In the genomic region with DNA sequence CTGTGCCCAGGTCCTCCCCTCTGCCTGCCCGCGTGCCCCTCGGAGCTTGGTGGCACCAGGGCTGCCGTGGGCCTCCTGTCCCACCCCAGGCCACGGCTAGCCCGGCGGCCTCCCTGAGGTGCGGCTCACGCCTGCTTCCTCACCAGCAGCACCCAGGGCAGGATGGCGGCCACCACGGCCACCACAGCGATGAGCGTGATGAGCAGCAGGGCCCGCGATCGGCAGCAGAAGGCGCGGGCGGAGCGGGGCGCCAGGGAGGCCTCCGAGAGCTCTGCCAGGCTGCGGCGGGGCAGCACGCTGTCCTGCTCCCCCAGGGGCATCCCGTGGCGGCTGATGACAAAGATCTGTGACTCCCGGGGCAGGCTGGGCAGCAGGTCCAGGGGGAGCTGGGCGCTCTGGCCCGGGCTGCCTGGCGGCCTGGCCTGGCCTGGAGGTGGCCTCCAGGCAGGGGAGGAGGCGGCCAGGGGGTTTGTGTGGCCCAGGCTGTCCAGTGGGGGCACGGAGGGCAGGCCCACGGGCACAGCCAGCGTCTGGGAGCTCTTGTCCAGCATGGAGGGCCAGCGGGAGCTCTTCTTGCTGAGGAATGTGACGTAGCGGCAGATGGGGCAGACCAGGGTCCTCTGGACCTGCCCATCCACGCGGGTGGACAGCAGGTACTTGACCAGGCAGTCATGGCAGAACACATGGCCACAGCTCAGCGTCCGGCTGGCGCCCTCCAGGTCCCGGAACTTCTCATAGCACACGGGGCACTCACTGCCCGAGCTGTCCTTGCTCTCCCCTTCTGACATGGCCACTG, we compare ENCODE assay signal across 20 cellular contexts. TPM values are rescaled to one million over a fixed set of nuclear protein-coding genes. Genes with fewer than 3 reads are reported as not detected.
DNase-seq lines count a peak whose midpoint lies in the region; ATAC-seq, FAIRE-seq and TF ChIP-seq lines count a peak whose summit lies in the region.
"Had no signal": no experiment of that assay in that cellular context is flagged by ENCODE, and none has a peak within 500 bp of the region (broad histone marks: within the 10 kb centered on the region; RNA-seq: fewer than 3 reads in every experiment).

No MANE protein-coding gene starts in this region.

- no peaks in the 10 kb centered on the region for H3K9me3 ChIP-seq in astrocyte (ENCODE audit: insufficient read depth, low read depth, low read length)
- H3K9me3 ChIP-seq in neutrophil = no peaks in the 10 kb centered on the region
- H3K9me3 ChIP-seq in gastrocnemius medialis = no peaks in the 10 kb centered on the region
- H3K9me3 ChIP-seq: Caco-2 had no signal

- FAIRE-seq in astrocyte (lab: Jason Lieb, UNC) = no peak
- FAIRE-seq: A204.1 had no signal

- H3K9ac ChIP-seq in astrocyte (ENCODE audit: low read length) = peak overlapping the region; percentile 1

- no peaks in the 10 kb centered on the region for H3K27me3 ChIP-seq in GM23338 (ENCODE audit: insufficient read depth)
- H3K27me3 ChIP-seq in astrocyte (ENCODE audit: insufficient read depth, low read length) = peaks cover 10% of the 10 kb centered on the region
- peaks cover 28% of the 10 kb centered on the region for H3K27me3 ChIP-seq in neutrophil
- peaks cover 31 to 45% (median 35%) of the 10 kb centered on the region in 3 donors for H3K27me3 ChIP-seq in gastrocnemius medialis

- 0 out of 2 replicates have a peak, but pooled peaks cover 4% of the 10 kb centered on the region for H3K4me1 ChIP-seq in GM23338 (ENCODE audit: insufficient read depth)
- H3K4me1 ChIP-seq in astrocyte (ENCODE audit: insufficient read depth, low read length) = peaks cover 14% of the 10 kb centered on the region
- H3K4me1 ChIP-seq in neutrophil (ENCODE audit: control insufficient read depth in 1 of 2, insufficient read depth in 1 of 2, low read depth in 1 of 2, low read length in 1 of 2) = peaks cover 19 to 27% of the 10 kb centered on the region in 2 experiments
- no peaks in the 10 kb centered on the region for H3K4me1 ChIP-seq in gastrocnemius medialis
- H3K4me1 ChIP-seq: Caco-2 had no signal

- no peaks in the 10 kb centered on the region for H3K79me2 ChIP-seq in GM23338 (replicated peaks; ENCODE audit: insufficient read depth)
- H3K79me2 ChIP-seq in astrocyte (ENCODE audit: insufficient read depth, low read length) = no peaks in the 10 kb centered on the region

- in situ Hi-C loops in gastrocnemius medialis (cut with MboI; ENCODE audit: low sequenced_read_pairs in 4 of 4) = no loop called here

- intact Hi-C loops in gastrocnemius medialis (cut with DNase I; ENCODE audit: low total_unique reads) = no loop called here

- no peak overlapping the region for H3K4me3 Mint-ChIP-seq in T-helper 1 cell treated with Interleukin-12 subunit alpha and Interleukin-12 subunit beta and Interleukin-4 antibody, amounts not matched to agents 30 μg/mL and 1 μg/mL, for 36 hours
- H3K4me3 Mint-ChIP-seq in GM23338 (no peak overlapping the region), astrocyte (ENCODE audit: unreplicated experiment) (no peak overlapping the region)

- peak overlapping the region; percentile 93 for H3K27ac Mint-ChIP-seq in T-helper 1 cell treated with Interleukin-12 subunit alpha and Interleukin-12 subunit beta and Interleukin-4 antibody, amounts not matched to agents 30 μg/mL and 1 μg/mL, for 36 hours
- H3K27ac Mint-ChIP-seq in GM23338 (no peak overlapping the region), astrocyte (ENCODE audit: unreplicated experiment) (no peak overlapping the region)

- H2AFZ ChIP-seq in GM23338 (peak overlapping the region; percentile 59; the same call in 1 of the 2 replicates), astrocyte (ENCODE audit: low read depth, low read length) (no peak overlapping the region)

- H3K9me3 Mint-ChIP-seq in T-helper 1 cell treated with Interleukin-12 subunit alpha and Interleukin-12 subunit beta and Interleukin-4 antibody, amounts not matched to agents 30 μg/mL and 1 μg/mL, for 36 hours = no peaks in the 10 kb centered on the region
- H3K9me3 Mint-ChIP-seq in GM23338 (no peaks in the 10 kb centered on the region), astrocyte (ENCODE audit: unreplicated experiment) (peaks cover 2% of the 10 kb centered on the region)
- H3K9me3 Mint-ChIP-seq: activated T-cell treated with anti-CD3 and anti-CD28 coated beads, Interleukin-2, amount 50 U/mL, for 72 hours had no signal

- H3K9me2 ChIP-seq in GM23338 (ENCODE audit: insufficient read depth) = no peaks in the 10 kb centered on the region

- no peak for DNase-seq in T-helper 1 cell
- DNase-seq in GM23338 (ENCODE audit: low spot score) = no peak
- no peak for DNase-seq in astrocyte (ENCODE audit: low read depth)
- DNase-seq in gastrocnemius medialis = no peak
- no peak for DNase-seq in activated CD8-positive, alpha-beta memory T cell treated with anti-CD3 and anti-CD28 coated beads, Interleukin-2, amount 50 U/mL, for 48 hours
- DNase-seq: anterior cingulate cortex, Caco-2, GDM1, NCI-H1048, NCI-H82, RPMI8226 had no signal

- no peaks in the 10 kb centered on the region for H3K36me3 Mint-ChIP-seq in T-helper 1 cell treated with Interleukin-12 subunit alpha and Interleukin-12 subunit beta and Interleukin-4 antibody, amounts not matched to agents 30 μg/mL and 1 μg/mL, for 36 hours (ENCODE audit: low read depth)
- H3K36me3 Mint-ChIP-seq in GM23338 (ENCODE audit: low read depth) (no peaks in the 10 kb centered on the region), astrocyte (ENCODE audit: low read depth, unreplicated experiment) (no peaks in the 10 kb centered on the region)

- H3K27me3 Mint-ChIP-seq in T-helper 1 cell treated with Interleukin-12 subunit alpha and Interleukin-12 subunit beta and Interleukin-4 antibody, amounts not matched to agents 30 μg/mL and 1 μg/mL, for 36 hours (ENCODE audit: low read depth) = peaks cover 15% of the 10 kb centered on the region
- peaks cover 2% of the 10 kb centered on the region for H3K27me3 Mint-ChIP-seq in GM23338 (ENCODE audit: insufficient read depth, low read depth, poor library complexity)
- peaks cover 28% of the 10 kb centered on the region for H3K27me3 Mint-ChIP-seq in astrocyte (ENCODE audit: low read depth, unreplicated experiment)

- H3K36me3 ChIP-seq in GM23338 (ENCODE audit: insufficient read depth) (no peaks in the 10 kb centered on the region), astrocyte (ENCODE audit: insufficient read depth, low read length) (no peaks in the 10 kb centered on the region), neutrophil (no peaks in the 10 kb centered on the region), gastrocnemius medialis (no peaks in the 10 kb centered on the region)

- no peaks in the 10 kb centered on the region; the same call in 1 of the 2 replicates for H3F3A ChIP-seq in GM23338 (replicated peaks; ENCODE audit: low read depth)

- no peak overlapping the region for H3K4me3 ChIP-seq in GM23338
- H3K4me3 ChIP-seq in astrocyte (ENCODE audit: insufficient read depth, low read depth, low read length) = no peak overlapping the region
- H3K4me3 ChIP-seq in neutrophil (ENCODE audit: low read depth in 1 of 2, low read length in 1 of 2) = peak overlapping the region in 1 of 2 experiments; percentile 35
- no peak overlapping the region for H3K4me3 ChIP-seq in gastrocnemius medialis

- peaks cover 7% of the 10 kb centered on the region for H3K4me1 Mint-ChIP-seq in T-helper 1 cell treated with Interleukin-12 subunit alpha and Interleukin-12 subunit beta and Interleukin-4 antibody, amounts not matched to agents 30 μg/mL and 1 μg/mL, for 36 hours (ENCODE audit: low read depth)
- no peaks in the 10 kb centered on the region for H3K4me1 Mint-ChIP-seq in GM23338
- H3K4me1 Mint-ChIP-seq in astrocyte (ENCODE audit: low read depth, unreplicated experiment) = no peaks in the 10 kb centered on the region

- no peak for TF ChIP-seq CTCF in GM23338 (conservative IDR thresholded peaks at IDR 0.05; ENCODE audit: low read depth in 2 of 2)
- no peak for TF ChIP-seq CTCF in astrocyte (IDR thresholded peaks at IDR 0.05; ENCODE audit: insufficient read depth, low read depth, low read length)
- no peak for TF ChIP-seq CTCF in neutrophil (IDR thresholded peaks at IDR 0.05)
- TF ChIP-seq CTCF in gastrocnemius medialis (IDR thresholded peaks at IDR 0.05 in 4 of 5, conservative IDR thresholded peaks at IDR 0.05 in 1 of 5) = no peak

- H3K27ac ChIP-seq in GM23338 (ENCODE audit: low read depth) = no peak overlapping the region
- H3K27ac ChIP-seq in astrocyte (ENCODE audit: low read depth, low read length) = no peak overlapping the region
- H3K27ac ChIP-seq in neutrophil = peak overlapping the region; percentile 96
- H3K27ac ChIP-seq in gastrocnemius medialis = no peak overlapping the region

- TF ChIP-seq POLR2A in gastrocnemius medialis (IDR thresholded peaks at IDR 0.05) = no peak

- ATAC-seq in GM23338 (no peak; the same call in 2 of the 3 replicates), gastrocnemius medialis (no peak), GM21723 (IDR thresholded peaks at IDR 0.05; ENCODE audit: unreplicated experiment) (no peak)

- H4K20me1 ChIP-seq in GM23338 (replicated peaks; ENCODE audit: insufficient read depth) = no peaks in the 10 kb centered on the region
- H4K20me1 ChIP-seq in astrocyte (ENCODE audit: insufficient read depth, low read length) = no peaks in the 10 kb centered on the region

- H3K4me2 ChIP-seq in GM23338 = no peak overlapping the region
- no peak overlapping the region for H3K4me2 ChIP-seq in astrocyte (ENCODE audit: low read length)

RNA-seq across cellular contexts. Expression of a gene that starts 4.8 kb away (rescaled TPM):
- 0.07 and 0.31 TPM in 2 replicates for total RNA-seq in GM23338 (2014; rRNA removed; shearing (Covaris generic))
- polyA plus RNA-seq in GM23338 (2016; fragmentation: Nextera tagmentation; extraction: Ambion mirVana) = 0.10 TPM in 1 of 2 replicates, not detected in the other
- total RNA-seq in astrocyte = not detected in 2 replicates
- total RNA-seq in gastrocnemius medialis = not detected
- total RNA-seq: Caco-2, chondrocyte, renal cortical epithelial cell had no signal
- polyA plus RNA-seq: neural cell had no signal

RNA-seq across cellular contexts. Expression of a gene that starts 9.9 kb away (rescaled TPM):
- 3,158 and 4,450 TPM in 2 replicates for total RNA-seq in GM23338 (2014; rRNA removed; shearing (Covaris generic))
- polyA plus RNA-seq in GM23338 (2016; fragmentation: Nextera tagmentation; extraction: Ambion mirVana) = 2,274 and 2,541 TPM in 2 replicates
- total RNA-seq in astrocyte = 1,192 and 1,342 TPM in 2 replicates
- 1,000 to 10,000 TPM; 2,392 to 2,913 (median 2,833) TPM for total RNA-seq in gastrocnemius medialis

RNA-seq across cellular contexts. Expression of a gene that starts 42.8 kb away (rescaled TPM):
- 15.9 and 21.2 TPM in 2 replicates for total RNA-seq in GM23338 (2014; rRNA removed; shearing (Covaris generic))
- 21.6 and 26.0 TPM in 2 replicates for polyA plus RNA-seq in GM23338 (2016; fragmentation: Nextera tagmentation; extraction: Ambion mirVana)
- total RNA-seq in astrocyte = 102 and 110 TPM in 2 replicates
- 10 to 100 TPM; 31.3 to 60.6 (median 41.5) TPM for total RNA-seq in gastrocnemius medialis

RNA-seq across cellular contexts. Expression of a gene that starts 53.2 kb away (rescaled TPM):
- not detected in 2 replicates for total RNA-seq in GM23338 (2014; rRNA removed; shearing (Covaris generic))
- polyA plus RNA-seq in GM23338 (2016; fragmentation: Nextera tagmentation; extraction: Ambion mirVana) = not detected in 2 replicates
- total RNA-seq in astrocyte (not detected in 2 replicates), gastrocnemius medialis (not detected)
- total RNA-seq: activated T-cell treated with anti-CD3 and anti-CD28 coated beads, Interleukin-2, amount 50 U/mL, for 72 hours; Caco-2; chondrocyte; lung microvascular endothelial cell; renal cortical epithelial cell had no signal
- polyA plus RNA-seq: neural cell had no signal
